17 cellular contexts compared by ENCODE assay signal in genomic region chr9:111442360-111443027, GRCh38. TPM values are rescaled to one million over a fixed set of nuclear protein-coding genes. Genes with fewer than 3 reads are reported as not detected.
DNase-seq lines count a peak whose midpoint lies in the region; FAIRE-seq and TF ChIP-seq lines count a peak whose summit lies in the region.
"Had no signal": no experiment of that assay in that cellular context is flagged by ENCODE, and none has a peak within 500 bp of the region (broad histone marks: within the 10 kb centered on the region; RNA-seq: fewer than 3 reads in every experiment).

No MANE protein-coding gene starts in this region.

- FAIRE-seq in H54 (lab: Jason Lieb, UNC) (peak; percentile 60), endothelial cell of umbilical vein (lab: Jason Lieb, UNC) (peak; percentile 24)
- FAIRE-seq: G401.6, GM19239 had no signal

- no TSS peak for BruUV-seq in endothelial cell of umbilical vein (replicated peaks; lab: Mats Ljungman, UMichigan)

- DNase-seq in H54 (ENCODE audit: insufficient read length, low spot score) (no peak), endothelial cell of umbilical vein (ENCODE audit: low read depth, low spot score) (no peak), osteoblast (ENCODE audit: insufficient read length, low spot score, missing footprints) (peak; percentile 25), BE2C (no peak), HAP-1 (ENCODE audit: low spot score in 2 of 2) (no peak)
- DNase-seq in activated naive CD4-positive, alpha-beta T cell treated with Interleukin-2 at 50 U/mL for 16 hours, result no peak
- DNase-seq: Caco-2; CD4-positive, CD25-positive, alpha-beta regulatory T cell; CD8-positive, alpha-beta T cell; DMS153; DND-41; HCEC 1CT had no signal

- peak overlapping the region; percentile 70 for H3K27ac ChIP-seq in 22Rv1
- H3K27ac ChIP-seq in endothelial cell of umbilical vein (ENCODE audit: insufficient read depth, low read depth, low read length), result no peak overlapping the region
- H3K27ac ChIP-seq in osteoblast (ENCODE audit: low read depth, low read length), result no peak overlapping the region
- H3K27ac ChIP-seq: BLaER1 had no signal

- H4K20me1 ChIP-seq in endothelial cell of umbilical vein (replicated peaks; ENCODE audit: control insufficient read depth, extremely low read depth, insufficient read depth, low read length) (no peaks in the 10 kb centered on the region), osteoblast (ENCODE audit: insufficient read depth, low read length) (peaks cover 8% of the 10 kb centered on the region)
- H4K20me1 ChIP-seq: BLaER1 had no signal

- H3K36me3 ChIP-seq in endothelial cell of umbilical vein (ENCODE audit: control insufficient read depth in 2 of 2, extremely low read depth in 1 of 2, insufficient read depth in 2 of 2, low read length in 2 of 2) (peaks cover 4 to 8% of the 10 kb centered on the region in 2 experiments), osteoblast (ENCODE audit: insufficient read depth, low read length) (peaks cover 59% of the 10 kb centered on the region), BE2C (peaks cover 29% of the 10 kb centered on the region), HAP-1 (replicated peaks) (peaks cover 12% of the 10 kb centered on the region)

- in situ Hi-C loops in HAP-1 (cut with MboI; ENCODE audit: low sequenced_read_pairs), result no loop called here

- H3K4me2 ChIP-seq in endothelial cell of umbilical vein (ENCODE audit: insufficient read depth, low read length) (no peak overlapping the region), osteoblast (ENCODE audit: insufficient read depth, low read length) (no peak overlapping the region)
- H3K4me2 ChIP-seq: BLaER1, GM23338 had no signal

- CTCF ChIA-PET in endothelial cell of umbilical vein (lab: Charles Lee), result no interaction called here

- TF ChIP-seq CTCF in 22Rv1 (IDR thresholded peaks at IDR 0.05) (no peak), endothelial cell of umbilical vein (IDR thresholded peaks at IDR 0.05; ENCODE audit: extremely low read depth in 1 of 2, insufficient read depth in 1 of 2, low read depth in 1 of 2, low read length in 2 of 2) (no peak), osteoblast (IDR thresholded peaks at IDR 0.05; ENCODE audit: extremely low read depth, low read depth, low read length) (no peak), BE2C (IDR thresholded peaks at IDR 0.05; ENCODE audit: low read depth, low read length) (no peak)

- no peaks in the 10 kb centered on the region for H3K9me1 ChIP-seq in endothelial cell of umbilical vein (replicated peaks; ENCODE audit: control insufficient read depth, extremely low read depth, insufficient read depth, low read length)

- H3K79me2 ChIP-seq in endothelial cell of umbilical vein (ENCODE audit: control insufficient read depth, insufficient read depth, low read length), result peaks cover 4% of the 10 kb centered on the region
- H3K79me2 ChIP-seq in osteoblast (ENCODE audit: insufficient read depth, low read length), result peaks cover 17% of the 10 kb centered on the region

- intact Hi-C loops in endothelial cell of umbilical vein (cut with micrococcal nuclease), result no loop called here

- H3K27me3 ChIP-seq in endothelial cell of umbilical vein (ENCODE audit: control insufficient read depth in 2 of 2, insufficient read depth in 2 of 2, low read length in 2 of 2) (no peaks in the 10 kb centered on the region), osteoblast (ENCODE audit: insufficient read depth, low read length) (no peaks in the 10 kb centered on the region), BE2C (no peaks in the 10 kb centered on the region), HAP-1 (ENCODE audit: low read depth) (no peaks in the 10 kb centered on the region)
- H3K27me3 ChIP-seq: BLaER1 had no signal

- H3K9ac ChIP-seq in endothelial cell of umbilical vein (replicated peaks; ENCODE audit: extremely low read depth, insufficient read depth, low read length), result no peak overlapping the region
- H3K9ac ChIP-seq: BLaER1 had no signal

- no peaks in the 10 kb centered on the region for H3K4me1 ChIP-seq in endothelial cell of umbilical vein (ENCODE audit: control insufficient read depth, extremely low read depth, insufficient read depth, low read length)
- H3K4me1 ChIP-seq in osteoblast (ENCODE audit: insufficient read depth, low read length), result peaks cover 4% of the 10 kb centered on the region
- H3K4me1 ChIP-seq in BE2C, result no peaks in the 10 kb centered on the region
- no peaks in the 10 kb centered on the region; the same call in 1 of the 2 replicates for H3K4me1 ChIP-seq in HAP-1
- H3K4me1 ChIP-seq: BLaER1 had no signal

- H2AFZ ChIP-seq in endothelial cell of umbilical vein (ENCODE audit: low read depth, low read length) (no peak overlapping the region), osteoblast (ENCODE audit: low read length) (no peak overlapping the region)
- H2AFZ ChIP-seq: GM23338 had no signal

- TF ChIP-seq POLR2A in H54 (IDR thresholded peaks at IDR 0.05; ENCODE audit: low read depth, low read length) (no peak), endothelial cell of umbilical vein (IDR thresholded peaks at IDR 0.05; ENCODE audit: low read depth, low read length) (no peak)

- POLR2A ChIA-PET in endothelial cell of umbilical vein (lab: Charles Lee), result no interaction called here

- no peaks in the 10 kb centered on the region for H3K9me3 ChIP-seq in endothelial cell of umbilical vein (replicated peaks; ENCODE audit: control insufficient read depth, insufficient read depth, low read length)
- H3K9me3 ChIP-seq in osteoblast (ENCODE audit: low read depth, low read length), result no peaks in the 10 kb centered on the region
- no peaks in the 10 kb centered on the region; the same call in 1 of the 2 replicates for H3K9me3 ChIP-seq in BE2C
- no peaks in the 10 kb centered on the region for H3K9me3 ChIP-seq in HAP-1
- H3K9me3 ChIP-seq: BLaER1, Caco-2 had no signal

- H3K4me3 ChIP-seq in endothelial cell of umbilical vein (replicated peaks in 1 of 3; ENCODE audit: insufficient read depth in 1 of 3, low read depth in 1 of 3, low read length in 3 of 3) (no peak overlapping the region), osteoblast (ENCODE audit: insufficient read depth, low read length) (no peak overlapping the region), BE2C (ENCODE audit: low read depth, low read length) (no peak overlapping the region), HAP-1 (no peak overlapping the region)
- H3K4me3 ChIP-seq: BLaER1, GM23338 had no signal

- dilution Hi-C loops in endothelial cell of umbilical vein (cut with MboI; ENCODE audit: extremely low pct_ligation_motif_present, low sequenced_read_pairs), result no loop called here

TF ChIP-seq in endothelial cell of umbilical vein, 7 proteins besides CTCF, POLR2A, EP300 and RAD21:
- TF ChIP-seq FOS (IDR thresholded peaks at IDR 0.05; ENCODE audit: borderline replicate concordance, insufficient read depth, low read length) (no peak), MAX (IDR thresholded peaks at IDR 0.05; ENCODE audit: insufficient read depth, insufficient read length) (no peak), GATA2 (IDR thresholded peaks at IDR 0.05; ENCODE audit: insufficient read depth, insufficient read length, low read depth, low read length) (no peak), JUN (IDR thresholded peaks at IDR 0.05; ENCODE audit: borderline replicate concordance, insufficient read depth, insufficient read length, low read depth) (no peak), MYC (IDR thresholded peaks at IDR 0.05; ENCODE audit: low read depth, low read length) (no peak), EZH2 (IDR thresholded peaks at IDR 0.05; ENCODE audit: borderline replicate concordance, low read depth, low read length, severe bottlenecking) (no peak), POLR2AphosphoS5 (IDR thresholded peaks at IDR 0.05; ENCODE audit: insufficient read depth, low read depth, low read length) (no peak)
TF ChIP-seq in endothelial cell of umbilical vein: peak in this region for 0.

RNA-seq across cellular contexts. Expression of gene ECPAS, which starts 41.7 kb away (rescaled TPM):
- total RNA-seq in endothelial cell of umbilical vein (72.3 and 89.3 TPM in 2 replicates), osteoblast (116 and 117 TPM in 2 replicates)
- 12.0 and 17.9 TPM in 2 replicates for polyA plus RNA-seq in endothelial cell of umbilical vein
- polyA plus RNA-seq in endothelial cell of umbilical vein (2011; cell fraction: cytosol; rRNA removed), result 23.2 and 25.5 TPM in 2 replicates
- 92.2 and 92.5 TPM in 2 replicates for polyA plus RNA-seq in endothelial cell of umbilical vein (2011; cell fraction: nucleus; rRNA removed)
- 63.2 and 64.8 TPM in 2 replicates for polyA plus RNA-seq in endothelial cell of umbilical vein (2012)
- 107 and 108 TPM in 2 replicates for polyA minus RNA-seq in endothelial cell of umbilical vein
- 76.5 TPM for polyA minus RNA-seq in endothelial cell of umbilical vein (2011; cell fraction: cytosol; rRNA and poly(A)+ RNA removed)
- polyA minus RNA-seq in endothelial cell of umbilical vein (2011; cell fraction: nucleus; rRNA and poly(A)+ RNA removed), result 102 and 177 TPM in 2 replicates
- polyA plus RNA-seq in BE2C (2012; ENCODE audit: insufficient read depth, insufficient read length, low read depth), result 17.0 TPM
